Comparison of ENCODE assay signal across 8 cellular contexts in genomic region chr17:75516619-75517276, GRCh38. TPM values are rescaled to one million over a fixed set of nuclear protein-coding genes. Genes with fewer than 3 reads are reported as not detected.
DNase-seq lines count a peak whose midpoint lies in the region; ATAC-seq and TF ChIP-seq lines count a peak whose summit lies in the region.

No MANE protein-coding gene starts in this region.

- H3K4me1 ChIP-seq in rectal smooth muscle tissue (ENCODE audit: control insufficient read depth, insufficient read depth, low read length) = peaks cover 20% of the 10 kb centered on the region

- no peak overlapping the region for H3K27ac ChIP-seq in rectal smooth muscle tissue (ENCODE audit: low read depth, low read length)

- no peak for TF ChIP-seq CTCF in GM06990 (IDR thresholded peaks at IDR 0.05; ENCODE audit: insufficient read depth, low read length, poor library complexity, severe bottlenecking)

- H3K9ac ChIP-seq in rectal smooth muscle tissue (ENCODE audit: low read length) = no peak overlapping the region

- peaks cover 4% of the 10 kb centered on the region for H3K36me3 ChIP-seq in GM06990 (ENCODE audit: control insufficient read depth, insufficient read depth, low read length)
- H3K36me3 ChIP-seq in rectal smooth muscle tissue (ENCODE audit: control insufficient read depth, insufficient read depth, low read length) = no peaks in the 10 kb centered on the region

- DNase-seq in GM06990 (ENCODE audit: extremely low read depth, insufficient read length) (peak; percentile 56), LHCN-M2 (ENCODE audit: low read depth) (peak; percentile 29), germinal center (ENCODE audit: low spot score) (peak; percentile 52), iPS-NIHi7 (ENCODE audit: extremely low spot score) (no peak)
- peak; percentile 54 for DNase-seq in activated T-cell treated with anti-CD3 and anti-CD28 coated beads, Interleukin-2, amount 50 U/mL, for 1 hour
- DNase-seq in effector CD8-positive, alpha-beta T cell (lab: John Stamatoyannopoulos, UW) = no peak

- peak; percentile 22 for ATAC-seq in GM21723 (IDR thresholded peaks at IDR 0.05; ENCODE audit: unreplicated experiment)

- no peaks in the 10 kb centered on the region; the same call in 1 of the 2 replicates for H3K27me3 ChIP-seq in GM06990 (replicated peaks; ENCODE audit: control insufficient read depth, insufficient read depth, low read length)
- H3K27me3 ChIP-seq in rectal smooth muscle tissue (ENCODE audit: control insufficient read depth, insufficient read depth, low read length) = no peaks in the 10 kb centered on the region

- peak overlapping the region; percentile 87 for H3K4me3 ChIP-seq in GM06990 (replicated peaks; ENCODE audit: low read depth, low read length)
- H3K4me3 ChIP-seq in rectal smooth muscle tissue (ENCODE audit: low read length) = peak overlapping the region; percentile 76

RNA-seq across cellular contexts. Expression of gene TSEN54, which starts 0.4 kb away (rescaled TPM):
- total RNA-seq in LHCN-M2 (2014; rRNA removed) = 22.8 and 33.7 TPM in 2 replicates
- polyA plus RNA-seq in LHCN-M2 (2012) = 12.2 TPM

RNA-seq across cellular contexts. Expression of gene CASKIN2, which starts 1.4 kb away (rescaled TPM):
- 7.7 and 9.2 TPM in 2 replicates for total RNA-seq in LHCN-M2 (2014; rRNA removed)
- polyA plus RNA-seq in LHCN-M2 (2012) = 7.2 TPM

RNA-seq across cellular contexts. Expression of gene LLGL2, which starts 8.7 kb away (rescaled TPM):
- 0.06 and 1.0 TPM in 2 replicates for total RNA-seq in LHCN-M2 (2014; rRNA removed)
- polyA plus RNA-seq in LHCN-M2 (2012) = 0.12 TPM

Comparison
In these comparisons a context has a peak if more than half of its experiments do, and no peak if none do; other contexts are left out.
1. DNase-seq: peak in GM06990 (single experiment), LHCN-M2 (single experiment), activated T-cell treated with anti-CD3 and anti-CD28 coated beads, Interleukin-2, amount 50 U/mL, for 1 hour (single experiment) and germinal center (single experiment); none in effector CD8-positive, alpha-beta T cell (single experiment) and iPS-NIHi7 (single experiment).